29 cellular contexts compared by ENCODE assay signal in genomic region chr2:75243219-75243618, GRCh38. TPM values are rescaled to one million over a fixed set of nuclear protein-coding genes. Genes with fewer than 3 reads are reported as not detected.
"Had no signal": no experiment of that assay in that cellular context is flagged by ENCODE, and none has a peak within 500 bp of the region (broad histone marks: within the 10 kb centered on the region; RNA-seq: fewer than 3 reads in every experiment).

No MANE protein-coding gene starts in this region.

- H3K36me3 ChIP-seq: esophagus squamous epithelium, heart right ventricle, left lung, neural progenitor cell, right lobe of liver, stomach, thyroid gland, vagina had no signal

- H3K4me1 Mint-ChIP-seq: naive thymus-derived CD4-positive, alpha-beta T cell; neural progenitor cell; stimulated activated effector memory CD8-positive, alpha-beta T cell treated with anti-CD3 and anti-CD28 coated beads, Interleukin-12 subunit alpha, Interleukin-12 subunit beta, amount 100 ng/mL, for 72 hours had no signal

- H3K27ac ChIP-seq: esophagus squamous epithelium, heart right ventricle, left lung, neural progenitor cell, parathyroid adenoma, right lobe of liver, stomach, thyroid gland, vagina had no signal

- H3K27me3 ChIP-seq: esophagus squamous epithelium, heart right ventricle, left lung, neural progenitor cell, right lobe of liver, stomach, thyroid gland, vagina had no signal

- H3K9me3 ChIP-seq: right lobe of liver, thyroid gland, vagina had no signal

- H2AFZ ChIP-seq: neural progenitor cell, parathyroid adenoma had no signal

- H3K79me2 ChIP-seq: parathyroid adenoma had no signal

- H3K9ac ChIP-seq: neural progenitor cell, parathyroid adenoma had no signal

- H3K4me3 Mint-ChIP-seq: effector memory CD8-positive, alpha-beta T cell; mesothelial cell of epicardium; naive thymus-derived CD4-positive, alpha-beta T cell; nephron; neural progenitor cell; stimulated activated effector memory CD8-positive, alpha-beta T cell treated with anti-CD3 and anti-CD28 coated beads, Interleukin-12 subunit alpha, Interleukin-12 subunit beta, amount 100 ng/mL, for 72 hours had no signal

- H3K27ac Mint-ChIP-seq: effector memory CD8-positive, alpha-beta T cell; mesothelial cell of epicardium; naive thymus-derived CD4-positive, alpha-beta T cell; nephron; neural progenitor cell; progenitor cell of endocrine pancreas; stimulated activated effector memory CD8-positive, alpha-beta T cell treated with anti-CD3 and anti-CD28 coated beads, Interleukin-12 subunit alpha, Interleukin-12 subunit beta, amount 100 ng/mL, for 72 hours had no signal

- H3K36me3 Mint-ChIP-seq: neural progenitor cell; stimulated activated effector memory CD8-positive, alpha-beta T cell treated with anti-CD3 and anti-CD28 coated beads, Interleukin-12 subunit alpha, Interleukin-12 subunit beta, amount 100 ng/mL, for 72 hours had no signal

- H3K4me3 ChIP-seq: esophagus squamous epithelium, heart right ventricle, left lung, mucosa of descending colon, neural progenitor cell, right lobe of liver, stomach, thyroid gland, vagina had no signal

- H3K4me1 ChIP-seq: esophagus squamous epithelium, heart right ventricle, left lung, neural progenitor cell, parathyroid adenoma, right lobe of liver, stomach, thyroid gland, vagina had no signal

- H3K4me2 ChIP-seq: neural progenitor cell had no signal

- DNase-seq: effector memory CD8-positive, alpha-beta T cell; erythroblast; esophagus squamous epithelium; foreskin melanocyte; glutamatergic neuron; heart right ventricle; hippocampal formation; left cardiac atrium; left lung; mesenchymal stem cell; mucosa of descending colon; naive thymus-derived CD4-positive, alpha-beta T cell; right lobe of liver; stimulated activated CD4-positive, alpha-beta T cell treated with anti-CD3 and anti-CD28 coated beads, Interleukin-2, amount 100 ng/mL, for 24 hours; stimulated activated CD4-positive, alpha-beta T cell treated with anti-CD3 and anti-CD28 coated beads, Interleukin-4, amount 100 ng/mL, for 24 hours; stimulated activated naive CD4-positive, alpha-beta T cell treated with Interleukin-2 at 50 U/mL for 16 hours; stomach; thyroid gland; trophoblast cell had no signal

- ATAC-seq: effector memory CD8-positive, alpha-beta T cell; heart right ventricle; left cardiac atrium; left lung; mucosa of descending colon; naive thymus-derived CD4-positive, alpha-beta T cell; right lobe of liver; stimulated activated effector memory CD8-positive, alpha-beta T cell treated with anti-CD3 and anti-CD28 coated beads, Interleukin-12 subunit alpha, Interleukin-12 subunit beta, amount 100 ng/mL, for 72 hours had no signal

- H3K27me3 Mint-ChIP-seq: progenitor cell of endocrine pancreas had no signal

RNA-seq across cellular contexts. Expression of gene TACR1, which starts 43.9 kb away (rescaled TPM):
- total RNA-seq: dermis microvascular lymphatic vessel endothelial cell, kidney epithelial cell, lung microvascular endothelial cell, right lobe of liver had no signal
